In the genomic region with DNA sequence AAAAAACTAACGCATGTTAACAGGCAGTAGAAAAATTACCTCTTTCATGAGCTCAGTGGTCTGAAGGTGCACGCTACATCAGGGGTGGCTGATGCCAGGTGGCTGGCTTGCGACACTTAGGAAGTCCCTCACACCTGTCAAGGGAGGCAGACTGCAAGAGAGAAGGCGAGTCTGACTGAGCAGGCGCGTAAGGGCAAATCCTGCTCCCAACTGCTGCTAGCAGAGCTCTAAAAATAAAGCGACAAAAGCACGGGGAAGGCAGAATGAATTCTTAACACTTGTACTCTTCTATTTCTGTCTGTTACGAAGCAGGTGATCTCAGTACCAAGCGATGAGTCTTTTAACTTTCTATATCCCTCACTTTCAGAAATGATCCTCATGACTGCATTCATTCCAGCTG, we compare ENCODE assay signal across 16 cellular contexts. TPM values are rescaled to one million over a fixed set of nuclear protein-coding genes. Genes with fewer than 3 reads are reported as not detected.
DNase-seq lines count a peak whose midpoint lies in the region; ATAC-seq, FAIRE-seq and TF ChIP-seq lines count a peak whose summit lies in the region.
"Had no signal": no experiment of that assay in that cellular context is flagged by ENCODE, and none has a peak within 500 bp of the region (broad histone marks: within the 10 kb centered on the region; RNA-seq: fewer than 3 reads in every experiment).

No MANE protein-coding gene starts in this region.

- H3K27ac Mint-ChIP-seq in type B pancreatic cell: peak overlapping the region; percentile 78
- H3K27ac Mint-ChIP-seq: activated CD4-positive, alpha-beta T cell treated with anti-CD3 and anti-CD28 coated beads for 36 hours; activated T-helper 2 cell treated with anti-CD3 and anti-CD28 coated beads, Interferon-gamma antibody, Interleukin-2, Interleukin-4, amounts not matched to agents 10 μg/mL and 5 μg/mL and 100 μg/mL, durations not matched to agents 14 hours and 24 hours and 36 hours; memory B cell; stimulated activated effector memory CD8-positive, alpha-beta T cell treated with anti-CD3 and anti-CD28 coated beads, Interleukin-12 subunit alpha, Interleukin-12 subunit beta, amount 100 ng/mL, for 72 hours had no signal

- H3K27me3 Mint-ChIP-seq in type B pancreatic cell: no peaks in the 10 kb centered on the region
- H3K27me3 Mint-ChIP-seq: activated CD4-positive, alpha-beta T cell treated with anti-CD3 and anti-CD28 coated beads for 36 hours; memory B cell had no signal

- H3K27ac ChIP-seq in body of pancreas: no peak overlapping the region
- no peak overlapping the region for H3K27ac ChIP-seq in kidney (ENCODE audit: low read depth in 2 of 2, low read length in 2 of 2)
- H3K27ac ChIP-seq: A549 had no signal

- ATAC-seq in body of pancreas (no peak), HG03139 (IDR thresholded peaks at IDR 0.05; ENCODE audit: unreplicated experiment) (no peak)
- ATAC-seq: A549; activated CD4-positive, alpha-beta T cell treated with anti-CD3 and anti-CD28 coated beads for 36 hours; stimulated activated effector memory CD8-positive, alpha-beta T cell treated with anti-CD3 and anti-CD28 coated beads, Interleukin-12 subunit alpha, Interleukin-12 subunit beta, amount 100 ng/mL, for 72 hours had no signal

- H3K9ac ChIP-seq in kidney (ENCODE audit: low read length in 2 of 2): no peak overlapping the region
- H3K9ac ChIP-seq: SK-N-SH had no signal

- intact Hi-C loops in body of pancreas (cut with DNase I): no loop called here
- intact Hi-C loops in kidney (cut with DNase I): no loop called here

- H3K9me3 ChIP-seq in body of pancreas (no peaks in the 10 kb centered on the region), kidney (ENCODE audit: control insufficient read depth in 1 of 2, low read length in 2 of 2) (no peaks in the 10 kb centered on the region)
- H3K9me3 ChIP-seq: A549, SK-N-SH had no signal

- H3K27me3 ChIP-seq in body of pancreas: no peaks in the 10 kb centered on the region

- H3K36me3 ChIP-seq in body of pancreas (replicated peaks in 1 of 2; ENCODE audit: insufficient read depth in 1 of 2, low read depth in 2 of 2) (no peaks in the 10 kb centered on the region), kidney (ENCODE audit: control insufficient read depth in 1 of 2, insufficient read depth in 2 of 2, low read length in 2 of 2) (no peaks in the 10 kb centered on the region)

- H3K9me3 Mint-ChIP-seq in type B pancreatic cell: no peaks in the 10 kb centered on the region
- H3K9me3 Mint-ChIP-seq: activated T-helper 2 cell treated with anti-CD3 and anti-CD28 coated beads, Interferon-gamma antibody, Interleukin-2, Interleukin-4, amounts not matched to agents 10 μg/mL and 5 μg/mL and 100 μg/mL, durations not matched to agents 14 hours and 24 hours and 36 hours; memory B cell had no signal

- DNase-seq in NCI-H82 (lab: John Stamatoyannopoulos, UW) (peak; percentile 16), NCI-H82 treated with DMSO at 0.1 percent for 48 hours (lab: John Stamatoyannopoulos, UW; ENCODE audit: unreplicated experiment) (no peak), body of pancreas (peak in 3 of 4 donors; percentile 16 to 34 (median 19)), kidney (no peak), type B pancreatic cell (ENCODE audit: extremely low spot score, unreplicated experiment) (no peak), HuH-7.5 (ENCODE audit: low spot score) (no peak), RCC 7860 (ENCODE audit: low spot score) (no peak)
- DNase-seq: activated CD4-positive, alpha-beta T cell treated with anti-CD3 and anti-CD28 coated beads for 36 hours; SK-N-SH had no signal

- H3K4me3 ChIP-seq in body of pancreas: no peak overlapping the region
- H3K4me3 ChIP-seq in kidney (ENCODE audit: low read length in 2 of 2): peak overlapping the region; percentile 23 to 28
- H3K4me3 ChIP-seq: A549 had no signal

- H3K4me3 Mint-ChIP-seq in type B pancreatic cell: peak overlapping the region; percentile 16
- H3K4me3 Mint-ChIP-seq: activated CD4-positive, alpha-beta T cell treated with anti-CD3 and anti-CD28 coated beads for 36 hours; memory B cell; stimulated activated effector memory CD8-positive, alpha-beta T cell treated with anti-CD3 and anti-CD28 coated beads, Interleukin-12 subunit alpha, Interleukin-12 subunit beta, amount 100 ng/mL, for 72 hours had no signal

- FAIRE-seq in kidney (lab: Jason Lieb, UNC): no peak
- FAIRE-seq in RCC 7860 (lab: Jason Lieb, UNC): no peak
- FAIRE-seq: A549, frontal cortex, GM18507 had no signal

- H3K36me3 Mint-ChIP-seq in type B pancreatic cell: no peaks in the 10 kb centered on the region
- H3K36me3 Mint-ChIP-seq: memory B cell; stimulated activated effector memory CD8-positive, alpha-beta T cell treated with anti-CD3 and anti-CD28 coated beads, Interleukin-12 subunit alpha, Interleukin-12 subunit beta, amount 100 ng/mL, for 72 hours had no signal

- WGBS in body of pancreas, 2 donors: 79 to 80% methylated on average over 10 of the region's 10 CpGs

- H3K4me1 ChIP-seq in body of pancreas (no peaks in the 10 kb centered on the region), kidney (ENCODE audit: control insufficient read depth in 1 of 2, insufficient read depth in 1 of 2, low read depth in 1 of 2, low read length in 2 of 2) (no peaks in the 10 kb centered on the region)
- H3K4me1 ChIP-seq: A549 had no signal

- peaks cover 6% of the 10 kb centered on the region for H3K4me1 Mint-ChIP-seq in type B pancreatic cell (ENCODE audit: unreplicated experiment)
- H3K4me1 Mint-ChIP-seq: activated CD4-positive, alpha-beta T cell treated with anti-CD3 and anti-CD28 coated beads for 36 hours; memory B cell; stimulated activated effector memory CD8-positive, alpha-beta T cell treated with anti-CD3 and anti-CD28 coated beads, Interleukin-12 subunit alpha, Interleukin-12 subunit beta, amount 100 ng/mL, for 72 hours had no signal

- no peak for TF ChIP-seq POLR2A in body of pancreas (IDR thresholded peaks at IDR 0.05)

- TF ChIP-seq CTCF in body of pancreas (IDR thresholded peaks at IDR 0.05): no peak
- TF ChIP-seq CTCF in kidney (IDR thresholded peaks at IDR 0.05; ENCODE audit: borderline replicate concordance, extremely low read depth, insufficient read depth): no peak
- no peak for TF ChIP-seq CTCF in type B pancreatic cell (conservative IDR thresholded peaks at IDR 0.05)

RNA-seq across cellular contexts. Expression of a gene that starts 33.1 kb away (rescaled TPM):
- total RNA-seq in body of pancreas: 10 to 100 TPM in 1 of 2 donors, 1 to 10 TPM in 1; 5.4 to 32.0 TPM
- total RNA-seq in kidney: 18.3 TPM
- 3.5 TPM for polyA plus RNA-seq in kidney (ENCODE audit: insufficient read depth, low read depth, low replicate concordance)
- total RNA-seq in type B pancreatic cell (ENCODE audit: low replicate concordance): 21.5 and 29.2 TPM in 2 replicates
- total RNA-seq: activated CD4-positive, alpha-beta T cell treated with anti-CD3 and anti-CD28 coated beads for 36 hours; activated T-helper 2 cell treated with anti-CD3 and anti-CD28 coated beads, Interferon-gamma antibody, Interleukin-2, Interleukin-4, amounts not matched to agents 10 μg/mL and 5 μg/mL and 100 μg/mL, durations not matched to agents 14 hours and 24 hours and 36 hours had no signal

Comparison
In these comparisons a context has a peak if more than half of its experiments do, and no peak if none do; other contexts are left out.
1. DNase-seq: peak in NCI-H82 (single experiment) and body of pancreas (3 of 4); none in NCI-H82 treated with DMSO at 0.1 percent for 48 hours (single experiment), kidney (single experiment), type B pancreatic cell (single experiment), HuH-7.5 (single experiment) and RCC 7860 (single experiment).
2. H3K4me3 ChIP-seq: peak in kidney (2 of 2); none in body of pancreas (0 of 2).